ENCODE assay signal across 1 cellular context in the genomic region with DNA sequence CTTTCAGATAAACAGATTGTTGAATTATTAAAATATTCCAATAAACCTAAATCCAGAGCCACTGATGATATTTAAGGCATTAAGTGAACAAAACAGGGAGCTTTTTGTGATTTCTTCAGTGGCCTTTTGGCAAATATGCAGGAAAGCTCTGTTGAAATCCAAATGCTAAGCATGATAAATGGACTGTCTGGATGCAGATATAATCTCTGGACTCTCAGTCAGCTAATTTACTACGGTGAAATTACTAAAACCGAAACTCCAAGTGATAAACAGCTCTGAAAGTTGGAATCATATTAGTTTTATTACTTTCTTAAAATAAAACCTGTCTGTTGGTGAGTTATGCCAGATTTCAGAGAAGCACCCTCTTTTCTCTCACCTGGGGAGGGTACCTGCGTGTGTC.
TF ChIP-seq lines count a peak whose summit lies in the region.

No MANE protein-coding gene starts in this region.

TF ChIP-seq in GM12878, 131 proteins besides CTCF, POLR2A, EP300 and RAD21 (continued from another document):
- no peak for TF ChIP-seq E2F4 (IDR thresholded peaks at IDR 0.05; ENCODE audit: low read depth, low read length)
